ENCODE assay signal across 24 cellular contexts in genomic region chr6:3240595-3240994, GRCh38.
"Had no signal": no experiment of that assay in that cellular context is flagged by ENCODE, and none has a peak within 500 bp of the region (broad histone marks: within the 10 kb centered on the region; RNA-seq: fewer than 3 reads in every experiment).

No MANE protein-coding gene starts in this region.

- H3K4me3 Mint-ChIP-seq: mesothelial cell of epicardium; naive B cell; natural killer cell; nephron progenitor cell; stimulated activated memory B cell treated with anti-CD40 and anti-IgM and Interleukin-4, amounts not matched to agents 10 μg/mL and 1 μg/mL and 100 μg/mL, for 72 hours; stimulated activated naive CD8-positive, alpha-beta T cell treated with anti-CD3 and anti-CD28 coated beads, Interleukin-15, amount 100 ng/mL, for 72 hours had no signal

- H3K27ac Mint-ChIP-seq: mesothelial cell of epicardium; natural killer cell; progenitor cell of endocrine pancreas; stimulated activated memory B cell treated with anti-CD40 and anti-IgM and Interleukin-4, amounts not matched to agents 10 μg/mL and 1 μg/mL and 100 μg/mL, for 72 hours; stimulated activated naive CD8-positive, alpha-beta T cell treated with anti-CD3 and anti-CD28 coated beads, Interleukin-15, amount 100 ng/mL, for 72 hours had no signal

- H3K9me3 ChIP-seq: left ventricle myocardium inferior, ovary, tibial nerve, upper lobe of left lung, vagina had no signal

- H3K4me1 Mint-ChIP-seq: natural killer cell; stimulated activated naive CD8-positive, alpha-beta T cell treated with anti-CD3 and anti-CD28 coated beads, Interleukin-15, amount 100 ng/mL, for 72 hours had no signal

- H3K27ac ChIP-seq: left ventricle myocardium inferior, ovary, tibial nerve, upper lobe of left lung, vagina had no signal

- DNase-seq: hypothalamus; islet precursor cell; left ventricle myocardium inferior; mesendoderm; naive B cell; natural killer cell; nephron progenitor cell; ovary; right cardiac atrium; stimulated activated CD4-positive, alpha-beta T cell treated with anti-CD3 and anti-CD28 coated beads, Interleukin-1b, Interleukin-23, amount 100 ng/mL, for 48 hours; stimulated activated CD4-positive, alpha-beta T cell treated with anti-CD3 and anti-CD28 coated beads, Interleukin-2, amount 100 ng/mL, for 48 hours; stimulated activated CD4-positive, alpha-beta T cell treated with anti-CD3 and anti-CD28 coated beads, Interleukin-4, amount 100 ng/mL, for 4 hours; stimulated activated CD8-positive, alpha-beta memory T cell treated with anti-CD3 and anti-CD28 coated beads, Interleukin-4, amount 100 ng/mL, for 48 hours; stimulated activated naive CD4-positive, alpha-beta T cell treated with Interleukin-2 at 50 U/mL for 16 hours; stimulated activated naive CD8-positive, alpha-beta T cell treated with anti-CD3 and anti-CD28 coated beads, Interleukin-15, amount 100 ng/mL, for 72 hours; substantia nigra; upper lobe of left lung had no signal

- ATAC-seq: natural killer cell; right cardiac atrium; stimulated activated memory B cell treated with anti-CD40 and anti-IgM and Interleukin-4, amounts not matched to agents 10 μg/mL and 1 μg/mL and 100 μg/mL, for 72 hours; stimulated activated naive CD8-positive, alpha-beta T cell treated with anti-CD3 and anti-CD28 coated beads, Interleukin-15, amount 100 ng/mL, for 72 hours had no signal

- H3K27me3 ChIP-seq: ovary, upper lobe of left lung, vagina had no signal

- H3K9me3 Mint-ChIP-seq: mesothelial cell of epicardium; natural killer cell; stimulated activated memory B cell treated with anti-CD40 and anti-IgM and Interleukin-4, amounts not matched to agents 10 μg/mL and 1 μg/mL and 100 μg/mL, for 72 hours; stimulated activated naive CD8-positive, alpha-beta T cell treated with anti-CD3 and anti-CD28 coated beads, Interleukin-15, amount 100 ng/mL, for 72 hours had no signal

- H3K4me1 ChIP-seq: left ventricle myocardium inferior, upper lobe of left lung, vagina had no signal

- H3K4me2 ChIP-seq: smooth muscle cell had no signal

- H3K36me3 Mint-ChIP-seq: natural killer cell; stimulated activated memory B cell treated with anti-CD40 and anti-IgM and Interleukin-4, amounts not matched to agents 10 μg/mL and 1 μg/mL and 100 μg/mL, for 72 hours had no signal

- H3K4me3 ChIP-seq: left ventricle myocardium inferior, lung, ovary, smooth muscle cell, tibial nerve, upper lobe of left lung, vagina had no signal

- H3K36me3 ChIP-seq: left ventricle myocardium inferior, ovary, upper lobe of left lung, vagina had no signal
